In genomic region chr11:33761471-33761870, GRCh38 we compare ENCODE assay signal across 15 cellular contexts. TPM values are rescaled to one million over a fixed set of nuclear protein-coding genes. Genes with fewer than 3 reads are reported as not detected.
DNase-seq lines count a peak whose midpoint lies in the region; ATAC-seq and TF ChIP-seq lines count a peak whose summit lies in the region.
"Had no signal": no experiment of that assay in that cellular context is flagged by ENCODE, and none has a peak within 500 bp of the region (broad histone marks: within the 10 kb centered on the region; RNA-seq: fewer than 3 reads in every experiment).

No MANE protein-coding gene starts in this region.

- peak; percentile 70 for ATAC-seq in GM18508 (IDR thresholded peaks at IDR 0.05; ENCODE audit: insufficient read depth, unreplicated experiment)
- ATAC-seq in HG02884 (IDR thresholded peaks at IDR 0.05; ENCODE audit: unreplicated experiment): peak; percentile 96
- ATAC-seq in HG03460 (IDR thresholded peaks at IDR 0.05; ENCODE audit: unreplicated experiment): peak; percentile 68
- ATAC-seq: natural killer cell treated with Interleukin-12 subunit alpha and Interleukin-12 subunit beta and Interleukin-15 and Interleukin-18, amount 100 ng/mL, for 72 hours; upper lobe of right lung had no signal

- peaks cover 0 to 4% of the 10 kb centered on the region in 2 donors for H3K9me3 ChIP-seq in uterus
- H3K9me3 ChIP-seq: SJSA1, upper lobe of right lung had no signal

- no peak overlapping the region for H3K4me3 ChIP-seq in uterus
- H3K4me3 ChIP-seq: SJSA1, upper lobe of right lung had no signal

- no peak for TF ChIP-seq POLR2A in uterus (IDR thresholded peaks at IDR 0.05)

- H3K36me3 ChIP-seq in uterus: peaks cover 0 to 2% of the 10 kb centered on the region in 2 donors

- peak; percentile 54 for DNase-seq in GM20000 (ENCODE audit: low spot score)
- DNase-seq in NCI-H1417 treated with DMSO at 0.1 percent for 48 hours (lab: John Stamatoyannopoulos, UW): no peak
- no peak for DNase-seq in activated CD4-positive, alpha-beta T cell treated with anti-CD3 and anti-CD28 coated beads, Interleukin-2, amount 50 U/mL, for 48 hours
- no peak for DNase-seq in posterior vena cava (ENCODE audit: low spot score)
- no peak for DNase-seq in uterus
- DNase-seq: activated naive CD4-positive, alpha-beta T cell; DMS 273 treated with DMSO at 0.1 percent for 48 hours; Kasumi-1; NCI-H2081 treated with DMSO at 0.1 percent for 48 hours; upper lobe of right lung had no signal

- H3K27ac ChIP-seq in uterus: no peak overlapping the region
- H3K27ac ChIP-seq: SJSA1, upper lobe of right lung had no signal

- H3K27me3 ChIP-seq in uterus: no peaks in the 10 kb centered on the region
- H3K27me3 ChIP-seq: SJSA1, upper lobe of right lung had no signal

- no peaks in the 10 kb centered on the region for H3K4me1 ChIP-seq in uterus
- H3K4me1 ChIP-seq: SJSA1, upper lobe of right lung had no signal

- TF ChIP-seq CTCF in GM20000 (IDR thresholded peaks at IDR 0.05; ENCODE audit: extremely low read depth, missing control alignments) (no peak), uterus (IDR thresholded peaks at IDR 0.05) (no peak)

- intact Hi-C loops in posterior vena cava (cut with DNase I): no loop called here
- intact Hi-C loops in uterus (cut with DNase I; ENCODE audit: low total_unique reads): no loop called here

RNA-seq across cellular contexts. Expression of gene FBXO3, which starts 12.8 kb away (rescaled TPM):
- 10 to 100 TPM; 29.4 to 32.9 TPM for total RNA-seq in posterior vena cava
- total RNA-seq in uterus: 10 to 100 TPM; 12.0 to 92.7 (median 47.8) TPM

RNA-seq across cellular contexts. Expression of gene CD59, which starts 25.2 kb away (rescaled TPM):
- total RNA-seq in posterior vena cava (1,000 to 10,000 TPM in 1 of 2 donors, 100 to 1,000 TPM in 1; 654 to 1,001 TPM), uterus (100 to 1,000 TPM; 221 to 621 (median 300) TPM)
